Comparison of ENCODE assay signal across 16 cellular contexts in genomic region chr12:31849090-31849687, GRCh38.
DNase-seq lines count a peak whose midpoint lies in the region; ATAC-seq and TF ChIP-seq lines count a peak whose summit lies in the region.
"Had no signal": no experiment of that assay in that cellular context is flagged by ENCODE, and none has a peak within 500 bp of the region (broad histone marks: within the 10 kb centered on the region; RNA-seq: fewer than 3 reads in every experiment).

No MANE protein-coding gene starts in this region.

- TF ChIP-seq RAD21 in IMR-90 (IDR thresholded peaks at IDR 0.05; ENCODE audit: low read length), result no peak

- H3K27ac ChIP-seq in IMR-90 (ENCODE audit: insufficient read depth, low read length) (no peak overlapping the region), body of pancreas (no peak overlapping the region), transverse colon (no peak overlapping the region), trophoblast cell (ENCODE audit: low read depth, low read length) (no peak overlapping the region)
- H3K27ac ChIP-seq: adrenal gland, foreskin keratinocyte, parathyroid adenoma had no signal

- POLR2A ChIA-PET in IMR-90 (lab: Charles Lee; ENCODE audit: unreplicated experiment), result no interaction called here

- H3K4ac ChIP-seq in IMR-90 (ENCODE audit: low read depth, low read length) (no peak overlapping the region), trophoblast cell (ENCODE audit: low read depth, low read length) (no peak overlapping the region)

- H3K9me1 ChIP-seq in IMR-90 (ENCODE audit: insufficient read depth, low read length), result no peaks in the 10 kb centered on the region

- WGBS in IMR-90 (ENCODE audit: extremely low coverage in 2 of 2, insufficient read length in 1 of 2), 2 experiments, result no CpG with 5 or more reads among the region's 3 CpGs
- WGBS in body of pancreas, 2 donors, result 65 to 74% methylated on average over 3 of the region's 3 CpGs
- 69 to 71% methylated on average over 3 of the region's 3 CpGs for WGBS in transverse colon (ENCODE audit: low coverage in 1 of 2), 2 donors
- WGBS in trophoblast cell (ENCODE audit: extremely low coverage, insufficient coverage, insufficient read length), result no CpG with 5 or more reads among the region's 3 CpGs

- intact Hi-C loops in IMR-90 (cut with micrococcal nuclease), result no loop called here
- intact Hi-C loops in body of pancreas (cut with DNase I), result no loop called here
- intact Hi-C loops in transverse colon (cut with DNase I; ENCODE audit: low total_unique reads), result no loop called here

- no peak overlapping the region for H3K56ac ChIP-seq in IMR-90 (ENCODE audit: extremely low read depth, insufficient read depth, low read length)

- H3K23ac ChIP-seq in IMR-90 (ENCODE audit: low read depth, low read length) (no peak overlapping the region), trophoblast cell (ENCODE audit: low read length) (no peak overlapping the region)

- H3K14ac ChIP-seq in IMR-90 (replicated peaks; ENCODE audit: low read depth, low read length) (no peak overlapping the region), trophoblast cell (ENCODE audit: low read length) (no peak overlapping the region)

- DNase-seq in NCI-H1417 (lab: John Stamatoyannopoulos, UW), result peak in 2 of 3 experiments; percentile 37 to 39
- DNase-seq in NCI-H1417 treated with DMSO at 0.1 percent for 48 hours (lab: John Stamatoyannopoulos, UW), result no peak
- peak; percentile 9 for DNase-seq in IMR-90
- peak; percentile 16 for DNase-seq in SK-N-DZ (ENCODE audit: low spot score)
- peak; percentile 12 for DNase-seq in glomerular visceral epithelial cell (ENCODE audit: extremely low spot score)
- DNase-seq in body of pancreas, result no peak
- no peak for DNase-seq in transverse colon
- DNase-seq in trophoblast cell, result no peak
- DNase-seq: activated CD4-positive, alpha-beta T cell treated with anti-CD3 and anti-CD28 coated beads for 1 hour; activated T-cell treated with anti-CD3 and anti-CD28 coated beads, Interleukin-2, amount 50 U/mL, for 24 hours; adrenal gland; immature natural killer cell; mucosa of descending colon; T-cell had no signal

- ATAC-seq in IMR-90 (ENCODE audit: low read depth) (no peak), body of pancreas (no peak)
- ATAC-seq: foreskin keratinocyte, mucosa of descending colon, T-cell had no signal

- H4K20me1 ChIP-seq in IMR-90 (ENCODE audit: insufficient read depth, low read length), result no peaks in the 10 kb centered on the region

- H3K9ac ChIP-seq in IMR-90 (ENCODE audit: low read depth, low read length) (no peak overlapping the region), trophoblast cell (ENCODE audit: low read length) (no peak overlapping the region)
- H3K9ac ChIP-seq: parathyroid adenoma had no signal

- H2AFZ ChIP-seq in IMR-90 (replicated peaks; ENCODE audit: low read length, poor library complexity) (no peak overlapping the region), trophoblast cell (ENCODE audit: insufficient read depth, low read length, poor library complexity) (no peak overlapping the region)
- H2AFZ ChIP-seq: parathyroid adenoma had no signal

- H3K79me1 ChIP-seq in IMR-90 (ENCODE audit: low read depth in 1 of 2, low read length in 2 of 2), result no peaks in the 10 kb centered on the region
- H3K79me1 ChIP-seq in trophoblast cell (ENCODE audit: low read length), result peaks cover 4% of the 10 kb centered on the region

- H3K4me1 ChIP-seq in IMR-90 (ENCODE audit: control insufficient read depth, insufficient read depth, low read length) (no peaks in the 10 kb centered on the region), body of pancreas (peaks cover 16% of the 10 kb centered on the region), transverse colon (no peaks in the 10 kb centered on the region), trophoblast cell (ENCODE audit: control insufficient read depth in 1 of 2, insufficient read depth in 2 of 2, low read length in 2 of 2) (peaks cover 0 to 3% of the 10 kb centered on the region in 2 experiments)
- H3K4me1 ChIP-seq: adrenal gland, foreskin keratinocyte had no signal

- no peak overlapping the region for H2AK9ac ChIP-seq in IMR-90 (replicated peaks; ENCODE audit: low read depth, low read length, poor library complexity)

- TF ChIP-seq POLR2A in IMR-90 (IDR thresholded peaks at IDR 0.05; ENCODE audit: low read depth, low read length), result no peak
- TF ChIP-seq POLR2A in body of pancreas (IDR thresholded peaks at IDR 0.05), result no peak
- no peak for TF ChIP-seq POLR2A in transverse colon (IDR thresholded peaks at IDR 0.05)

- dilution Hi-C loops in IMR-90 (cut with HindIII; ENCODE audit: low sequenced_read_pairs, unreplicated experiment), result no loop called here

- H2BK15ac ChIP-seq in IMR-90 (ENCODE audit: low read depth, low read length), result no peak overlapping the region

- no peak overlapping the region for H3K4me2 ChIP-seq in IMR-90 (ENCODE audit: low read depth, low read length)
- H3K4me2 ChIP-seq in trophoblast cell (ENCODE audit: low read length), result no peak overlapping the region

- H3K18ac ChIP-seq in IMR-90 (ENCODE audit: low read depth, low read length) (no peak overlapping the region), trophoblast cell (ENCODE audit: low read length) (no peak overlapping the region)

- in situ Hi-C loops in IMR-90 (cut with MboI; ENCODE audit: low sequenced_read_pairs) (no loop called here), transverse colon (cut with MboI; ENCODE audit: low pct_ligation_motif_present in 1 of 4, low pct_unique_long_range_greater_than_20kb in 1 of 4, low sequenced_read_pairs in 3 of 4) (no loop called here)

- H4K5ac ChIP-seq in IMR-90 (ENCODE audit: low read depth, low read length), result no peak overlapping the region

- no peak overlapping the region for H2BK12ac ChIP-seq in trophoblast cell (ENCODE audit: low read length)

- H3K9me3 ChIP-seq in IMR-90 (ENCODE audit: control insufficient read depth, insufficient read depth, low read length) (peaks cover 8% of the 10 kb centered on the region), body of pancreas (no peaks in the 10 kb centered on the region), transverse colon (peaks cover 13 to 27% of the 10 kb centered on the region in 2 donors), trophoblast cell (ENCODE audit: insufficient read depth, low read depth, low read length) (peaks cover 3% of the 10 kb centered on the region)

- no peak overlapping the region for H4K91ac ChIP-seq in IMR-90 (ENCODE audit: insufficient read depth, low read depth, low read length)
- no peak overlapping the region for H4K91ac ChIP-seq in trophoblast cell (ENCODE audit: low read depth, low read length)

- H2BK5ac ChIP-seq in IMR-90 (ENCODE audit: low read depth, low read length, poor library complexity, severe bottlenecking) (no peak overlapping the region), trophoblast cell (ENCODE audit: low read depth, low read length, poor library complexity) (no peak overlapping the region)

- H3K36me3 ChIP-seq in IMR-90 (ENCODE audit: control insufficient read depth, insufficient read depth, low read length) (no peaks in the 10 kb centered on the region), body of pancreas (replicated peaks in 1 of 2; ENCODE audit: insufficient read depth in 1 of 2, low read depth in 2 of 2) (no peaks in the 10 kb centered on the region), transverse colon (no peaks in the 10 kb centered on the region), trophoblast cell (ENCODE audit: control insufficient read depth in 1 of 2, insufficient read depth in 2 of 2, low read length in 2 of 2) (no peaks in the 10 kb centered on the region)
- H3K36me3 ChIP-seq: adrenal gland had no signal

- H4K12ac ChIP-seq in trophoblast cell (ENCODE audit: low read depth, low read length), result no peak overlapping the region

- H3K27me3 ChIP-seq in IMR-90 (ENCODE audit: control insufficient read depth, insufficient read depth, low read length), result no peaks in the 10 kb centered on the region
- no peaks in the 10 kb centered on the region for H3K27me3 ChIP-seq in body of pancreas
- H3K27me3 ChIP-seq in transverse colon, result no peaks in the 10 kb centered on the region
- H3K27me3 ChIP-seq in trophoblast cell (ENCODE audit: insufficient read depth, low read length), result no peaks in the 10 kb centered on the region
- H3K27me3 ChIP-seq: adrenal gland, foreskin keratinocyte had no signal

- CTCF ChIA-PET in IMR-90 (lab: Yijun Ruan, JAX), result no interaction called here

- TF ChIP-seq EP300 in transverse colon (IDR thresholded peaks at IDR 0.05; ENCODE audit: low read depth), result no peak

- no peaks in the 10 kb centered on the region for H3K79me2 ChIP-seq in trophoblast cell (ENCODE audit: control insufficient read depth, insufficient read depth, low read length, poor library complexity)
- H3K79me2 ChIP-seq: parathyroid adenoma had no signal

- no peak overlapping the region for H4K8ac ChIP-seq in IMR-90 (ENCODE audit: low read depth in 2 of 2, low read length in 2 of 2)
- no peak overlapping the region for H4K8ac ChIP-seq in trophoblast cell (ENCODE audit: low read depth, low read length)

- H2BK120ac ChIP-seq in IMR-90 (ENCODE audit: low read depth, low read length) (no peak overlapping the region), trophoblast cell (ENCODE audit: insufficient read depth, low read length, poor library complexity) (no peak overlapping the region)

- BruUV-seq in IMR-90 (replicated peaks; lab: Mats Ljungman, UMichigan), result no TSS peak

- H2AK5ac ChIP-seq in IMR-90 (ENCODE audit: low read depth, low read length) (no peak overlapping the region), trophoblast cell (ENCODE audit: low read length) (no peak overlapping the region)

- H3K4me3 ChIP-seq in IMR-90 (ENCODE audit: insufficient read depth, low read depth, low read length) (no peak overlapping the region), body of pancreas (no peak overlapping the region), transverse colon (no peak overlapping the region), trophoblast cell (ENCODE audit: low read depth, low read length) (no peak overlapping the region)
- H3K4me3 ChIP-seq: adrenal gland, mucosa of descending colon had no signal

- H2BK20ac ChIP-seq in IMR-90 (ENCODE audit: low read depth, low read length), result no peak overlapping the region

- TF ChIP-seq CTCF in IMR-90 (conservative IDR thresholded peaks at IDR 0.05; ENCODE audit: low read depth, low read length) (no peak), body of pancreas (IDR thresholded peaks at IDR 0.05) (no peak), transverse colon (IDR thresholded peaks at IDR 0.05) (no peak)

TF ChIP-seq in IMR-90, 13 proteins besides CTCF, POLR2A, EP300 and RAD21 (continues in another document):
- TF ChIP-seq, protein P1, sequence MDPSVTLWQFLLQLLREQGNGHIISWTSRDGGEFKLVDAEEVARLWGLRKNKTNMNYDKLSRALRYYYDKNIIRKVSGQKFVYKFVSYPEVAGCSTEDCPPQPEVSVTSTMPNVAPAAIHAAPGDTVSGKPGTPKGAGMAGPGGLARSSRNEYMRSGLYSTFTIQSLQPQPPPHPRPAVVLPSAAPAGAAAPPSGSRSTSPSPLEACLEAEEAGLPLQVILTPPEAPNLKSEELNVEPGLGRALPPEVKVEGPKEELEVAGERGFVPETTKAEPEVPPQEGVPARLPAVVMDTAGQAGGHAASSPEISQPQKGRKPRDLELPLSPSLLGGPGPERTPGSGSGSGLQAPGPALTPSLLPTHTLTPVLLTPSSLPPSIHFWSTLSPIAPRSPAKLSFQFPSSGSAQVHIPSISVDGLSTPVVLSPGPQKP (IDR thresholded peaks at IDR 0.05; ENCODE audit: borderline replicate concordance, low read depth, low read length), result no peak
- TF ChIP-seq FOS (IDR thresholded peaks at IDR 0.05; ENCODE audit: low read depth, low read length) (no peak), MAZ (IDR thresholded peaks at IDR 0.05; ENCODE audit: borderline replicate concordance, low read depth, low read length) (no peak)

Comparison
In these comparisons a context has a peak if more than half of its experiments do, and no peak if none do; other contexts are left out.
1. DNase-seq: peak in NCI-H1417 (2 of 3), IMR-90 (single experiment), SK-N-DZ (single experiment) and glomerular visceral epithelial cell (single experiment); none in NCI-H1417 treated with DMSO at 0.1 percent for 48 hours (single experiment), body of pancreas (0 of 4), transverse colon (single experiment) and trophoblast cell (0 of 2).